In genomic region chr1:209815495-209815894, GRCh38 we compare ENCODE assay signal across 20 cellular contexts. TPM values are rescaled to one million over a fixed set of nuclear protein-coding genes. Genes with fewer than 3 reads are reported as not detected.
A peak's percentile ranks its signal among the peaks of the same experiment; 100 is the strongest.
DNase-seq lines count a peak whose midpoint lies in the region; TF ChIP-seq lines count a peak whose summit lies in the region.
"Had no signal": no experiment of that assay in that cellular context is flagged by ENCODE, and none has a peak within 500 bp of the region (broad histone marks: within the 10 kb centered on the region; RNA-seq: fewer than 3 reads in every experiment).

No MANE protein-coding gene starts in this region.

- H4K20me1 ChIP-seq in KMS-11 (ENCODE audit: insufficient read depth) (no peaks in the 10 kb centered on the region), OCI-LY7 (ENCODE audit: insufficient read depth, low read length) (no peaks in the 10 kb centered on the region)

- no peak overlapping the region for H2AK5ac ChIP-seq in neuronal stem cell (ENCODE audit: low read depth, low read length)

- no peak overlapping the region for H3K14ac ChIP-seq in neuronal stem cell (ENCODE audit: low read length)

- no peak overlapping the region for H2BK15ac ChIP-seq in neuronal stem cell (ENCODE audit: low read length)

- CTCF ChIA-PET in Caco-2 (lab: Charles Lee) (no interaction called here), OCI-LY7 (lab: Charles Lee; ENCODE audit: unreplicated experiment) (interaction anchor here (0.6 kb wide), 1 partner anchor 8 kb away, joined by 5 read pairs; no protein-coding TSS in a partner anchor)

- H3K27me3 Mint-ChIP-seq in Caco-2 (ENCODE audit: insufficient read depth, unreplicated experiment): no peaks in the 10 kb centered on the region

- POLR2A ChIA-PET in Caco-2 (lab: Charles Lee) (no interaction called here), OCI-LY7 (lab: Charles Lee) (interaction anchor here (0.8 kb wide), 1 partner anchor 9 kb away, joined by 5 read pairs; no protein-coding TSS in a partner anchor)

- no peak for DNase-seq in Caco-2
- DNase-seq in breast epithelium (ENCODE audit: low spot score in 2 of 2): no peak
- DNase-seq in brain microvascular endothelial cell: no peak
- no peak for DNase-seq in OCI-LY7 (ENCODE audit: low spot score)
- DNase-seq in neuronal stem cell (ENCODE audit: low spot score): no peak
- DNase-seq: activated CD4-positive, alpha-beta T cell treated with anti-CD3 and anti-CD28 coated beads for 4 hours; activated naive CD8-positive, alpha-beta T cell treated with anti-CD3 and anti-CD28 coated beads, Interleukin-2, amount 10 ng/mL, durations not matched to agents 7 days and 5 days; heart left ventricle; left cardiac atrium; nucleus accumbens; small intestine; testis had no signal

- no peak overlapping the region for H3K4me3 ChIP-seq in Caco-2 (ENCODE audit: low read depth, low read length)
- H3K4me3 ChIP-seq in KMS-11 (IDR thresholded peaks at IDR 0.05; ENCODE audit: insufficient read depth, low read depth, low read length): no peak overlapping the region
- no peak overlapping the region for H3K4me3 ChIP-seq in breast epithelium
- H3K4me3 ChIP-seq in skin epidermis: no peak overlapping the region
- no peak overlapping the region for H3K4me3 ChIP-seq in brain microvascular endothelial cell (ENCODE audit: low read depth, low read length)
- H3K4me3 ChIP-seq in OCI-LY7 (ENCODE audit: low read depth, low read length, poor library complexity, severe bottlenecking): no peak overlapping the region
- no peak overlapping the region for H3K4me3 ChIP-seq in neuronal stem cell (ENCODE audit: low read length in 2 of 2)
- H3K4me3 ChIP-seq: heart left ventricle, testis had no signal

- H3K27ac Mint-ChIP-seq in Caco-2 (ENCODE audit: unreplicated experiment): peak overlapping the region; percentile 82
- H3K27ac Mint-ChIP-seq: CD14-positive monocyte; memory B cell; stimulated activated effector memory CD8-positive, alpha-beta T cell treated with anti-CD3 and anti-CD28 coated beads, Interleukin-12 subunit alpha, Interleukin-12 subunit beta, amount 100 ng/mL, for 72 hours; T-helper 1 cell treated with Interleukin-12 subunit alpha and Interleukin-12 subunit beta and Interleukin-4 antibody, amounts not matched to agents 30 μg/mL and 1 μg/mL, for 36 hours had no signal

- H3K79me2 ChIP-seq in KMS-11 (ENCODE audit: insufficient read depth, low read depth) (no peaks in the 10 kb centered on the region), OCI-LY7 (ENCODE audit: insufficient read depth, low read depth, low read length) (no peaks in the 10 kb centered on the region)

- no peak overlapping the region for H3K4me3 Mint-ChIP-seq in Caco-2 (ENCODE audit: unreplicated experiment)
- H3K4me3 Mint-ChIP-seq: activated naive CD8-positive, alpha-beta T cell treated with anti-CD3 and anti-CD28 coated beads, Interleukin-2, amount 10 ng/mL, durations not matched to agents 7 days and 5 days; memory B cell; stimulated activated effector memory CD8-positive, alpha-beta T cell treated with anti-CD3 and anti-CD28 coated beads, Interleukin-12 subunit alpha, Interleukin-12 subunit beta, amount 100 ng/mL, for 72 hours; T-helper 1 cell treated with Interleukin-12 subunit alpha and Interleukin-12 subunit beta and Interleukin-4 antibody, amounts not matched to agents 30 μg/mL and 1 μg/mL, for 36 hours had no signal

- no peak overlapping the region for H3K9ac ChIP-seq in KMS-11
- no peak overlapping the region for H3K9ac ChIP-seq in neuronal stem cell (ENCODE audit: low read depth, low read length, poor library complexity)

- H3K36me3 ChIP-seq in Caco-2 (ENCODE audit: control insufficient read depth, insufficient read depth, low read length) (no peaks in the 10 kb centered on the region), KMS-11 (ENCODE audit: insufficient read depth) (no peaks in the 10 kb centered on the region), breast epithelium (no peaks in the 10 kb centered on the region), brain microvascular endothelial cell (replicated peaks) (no peaks in the 10 kb centered on the region), OCI-LY7 (ENCODE audit: insufficient read depth, low read length) (no peaks in the 10 kb centered on the region), neuronal stem cell (replicated peaks in 1 of 2; ENCODE audit: control insufficient read depth in 2 of 2, insufficient read depth in 2 of 2, low read length in 2 of 2) (no peaks in the 10 kb centered on the region)
- H3K36me3 ChIP-seq: heart left ventricle had no signal

- no peaks in the 10 kb centered on the region for H3K36me3 Mint-ChIP-seq in Caco-2 (ENCODE audit: insufficient read depth, unreplicated experiment)
- H3K36me3 Mint-ChIP-seq: activated naive CD8-positive, alpha-beta T cell treated with anti-CD3 and anti-CD28 coated beads, Interleukin-2, amount 10 ng/mL, durations not matched to agents 7 days and 5 days; CD14-positive monocyte; memory B cell; stimulated activated effector memory CD8-positive, alpha-beta T cell treated with anti-CD3 and anti-CD28 coated beads, Interleukin-12 subunit alpha, Interleukin-12 subunit beta, amount 100 ng/mL, for 72 hours had no signal

- peaks cover 15% of the 10 kb centered on the region for H3K4me1 Mint-ChIP-seq in Caco-2 (ENCODE audit: low read depth, unreplicated experiment)
- H3K4me1 Mint-ChIP-seq: activated naive CD8-positive, alpha-beta T cell treated with anti-CD3 and anti-CD28 coated beads, Interleukin-2, amount 10 ng/mL, durations not matched to agents 7 days and 5 days; memory B cell; stimulated activated effector memory CD8-positive, alpha-beta T cell treated with anti-CD3 and anti-CD28 coated beads, Interleukin-12 subunit alpha, Interleukin-12 subunit beta, amount 100 ng/mL, for 72 hours had no signal

- intact Hi-C loops in Caco-2 (cut with micrococcal nuclease; ENCODE audit: unreplicated experiment): no loop called here
- intact Hi-C loops in breast epithelium (cut with DNase I; ENCODE audit: low total_unique reads): no loop called here
- intact Hi-C loops in OCI-LY7 (cut with micrococcal nuclease; ENCODE audit: unreplicated experiment): no loop called here

- H2BK120ac ChIP-seq in neuronal stem cell (ENCODE audit: low read depth, low read length): no peak overlapping the region

- WGBS in neuronal stem cell (ENCODE audit: extremely low coverage in 2 of 2, insufficient read length in 2 of 2, insufficient replicate concordance in 1 of 2), 2 donors: no CpG with 5 or more reads among the region's 3 CpGs

- H3K4me1 ChIP-seq in Caco-2 (peaks cover 9% of the 10 kb centered on the region; the same call in 1 of the 2 replicates), KMS-11 (ENCODE audit: low read depth, poor library complexity, severe bottlenecking) (peaks cover 16% of the 10 kb centered on the region), breast epithelium (no peaks in the 10 kb centered on the region), OCI-LY7 (ENCODE audit: insufficient read depth, low read length, poor library complexity, severe bottlenecking) (no peaks in the 10 kb centered on the region), neuronal stem cell (ENCODE audit: control insufficient read depth in 2 of 2, insufficient read depth in 1 of 2, low read depth in 1 of 2, low read length in 2 of 2) (peaks cover 3 to 4% of the 10 kb centered on the region in 2 donors)
- H3K4me1 ChIP-seq: heart left ventricle, testis had no signal

- no peak overlapping the region for H2BK5ac ChIP-seq in neuronal stem cell (ENCODE audit: low read length)

- no peak for TF ChIP-seq POLR2A in breast epithelium (IDR thresholded peaks at IDR 0.05)

- in situ Hi-C loops in brain microvascular endothelial cell (cut with HindIII; ENCODE audit: low pct_ligation_motif_present, low sequenced_read_pairs): no loop called here

- peak overlapping the region; percentile 4; the same call in 1 of the 2 replicates for H3K4me2 ChIP-seq in KMS-11
- no peak overlapping the region for H3K4me2 ChIP-seq in OCI-LY7 (ENCODE audit: low read length)
- H3K4me2 ChIP-seq in neuronal stem cell (ENCODE audit: insufficient read depth, low read length, poor library complexity, severe bottlenecking): no peak overlapping the region

- no peaks in the 10 kb centered on the region for H3K27me3 ChIP-seq in Caco-2 (replicated peaks; ENCODE audit: control insufficient read depth, insufficient read depth, low read length)
- no peaks in the 10 kb centered on the region for H3K27me3 ChIP-seq in KMS-11 (ENCODE audit: insufficient read depth, low read depth)
- no peaks in the 10 kb centered on the region for H3K27me3 ChIP-seq in breast epithelium
- no peaks in the 10 kb centered on the region for H3K27me3 ChIP-seq in brain microvascular endothelial cell (replicated peaks)
- peaks cover 0 to 48% (median 0%) of the 10 kb centered on the region in 3 experiments for H3K27me3 ChIP-seq in neuronal stem cell (ENCODE audit: control insufficient read depth in 3 of 3, insufficient read depth in 3 of 3, low read depth in 1 of 3, low read length in 3 of 3)
- H3K27me3 ChIP-seq: testis had no signal

- H3K18ac ChIP-seq in neuronal stem cell (ENCODE audit: low read length): no peak overlapping the region

- H3K9me3 Mint-ChIP-seq in Caco-2 (ENCODE audit: unreplicated experiment): no peaks in the 10 kb centered on the region
- H3K9me3 Mint-ChIP-seq: activated naive CD8-positive, alpha-beta T cell treated with anti-CD3 and anti-CD28 coated beads, Interleukin-2, amount 10 ng/mL, durations not matched to agents 7 days and 5 days; CD14-positive monocyte; memory B cell; stimulated activated effector memory CD8-positive, alpha-beta T cell treated with anti-CD3 and anti-CD28 coated beads, Interleukin-12 subunit alpha, Interleukin-12 subunit beta, amount 100 ng/mL, for 72 hours; T-helper 1 cell treated with Interleukin-12 subunit alpha and Interleukin-12 subunit beta and Interleukin-4 antibody, amounts not matched to agents 30 μg/mL and 1 μg/mL, for 36 hours had no signal

- no peaks in the 10 kb centered on the region for H3K79me1 ChIP-seq in neuronal stem cell (ENCODE audit: low read depth, low read length)

- H3K4ac ChIP-seq in neuronal stem cell (ENCODE audit: low read length): no peak overlapping the region

- H3K9me2 ChIP-seq in OCI-LY7 (ENCODE audit: insufficient read depth, low read length): no peaks in the 10 kb centered on the region

- H2BK12ac ChIP-seq in neuronal stem cell (ENCODE audit: low read length): no peak overlapping the region

- TF ChIP-seq CTCF in Caco-2 (IDR thresholded peaks at IDR 0.05; ENCODE audit: insufficient read depth in 1 of 2, low read depth in 1 of 2, low read length in 1 of 2, severe bottlenecking in 1 of 2, unreplicated experiment in 1 of 2) (no peak), KMS-11 (conservative IDR thresholded peaks at IDR 0.05; ENCODE audit: low read depth, low read length) (no peak), breast epithelium (IDR thresholded peaks at IDR 0.05) (no peak), brain microvascular endothelial cell (IDR thresholded peaks at IDR 0.05; ENCODE audit: low read depth, low read length, missing control alignments) (no peak), OCI-LY7 (conservative IDR thresholded peaks at IDR 0.05; ENCODE audit: low read length) (no peak)

- H2AFZ ChIP-seq in KMS-11 (ENCODE audit: low read depth): no peak overlapping the region
- H2AFZ ChIP-seq in OCI-LY7 (ENCODE audit: low read length): no peak overlapping the region
- H2AFZ ChIP-seq in neuronal stem cell (ENCODE audit: low read length): no peak overlapping the region

- no peaks in the 10 kb centered on the region for H3K9me3 ChIP-seq in Caco-2
- H3K9me3 ChIP-seq in breast epithelium: no peaks in the 10 kb centered on the region
- H3K9me3 ChIP-seq in OCI-LY7 (ENCODE audit: low read length): no peaks in the 10 kb centered on the region
- no peaks in the 10 kb centered on the region for H3K9me3 ChIP-seq in neuronal stem cell (replicated peaks in 1 of 2; ENCODE audit: control insufficient read depth in 2 of 2, insufficient read depth in 1 of 2, low read depth in 1 of 2, low read length in 2 of 2)
- H3K9me3 ChIP-seq: heart left ventricle, testis had no signal

- no peak overlapping the region for H4K8ac ChIP-seq in neuronal stem cell (ENCODE audit: low read depth, low read length)

- no peak overlapping the region for H3K23ac ChIP-seq in neuronal stem cell (ENCODE audit: low read depth, low read length, poor library complexity)

- H3K27ac ChIP-seq in KMS-11 (no peak overlapping the region), breast epithelium (peak overlapping the region; percentile 81 to 84), skin epidermis (peak overlapping the region in 20 of 21 experiments; percentile 57 to 97 (median 86)), brain microvascular endothelial cell (no peak overlapping the region), OCI-LY7 (ENCODE audit: low read depth, low read length, poor library complexity, severe bottlenecking) (no peak overlapping the region), neuronal stem cell (replicated peaks; ENCODE audit: low read length) (no peak overlapping the region)
- H3K27ac ChIP-seq: heart left ventricle, testis had no signal

- H4K91ac ChIP-seq in neuronal stem cell (ENCODE audit: low read depth, low read length, poor library complexity): no peak overlapping the region

- no TSS peak for BruUV-seq in Caco-2 (replicated peaks; lab: Mats Ljungman, UMichigan)
- no TSS peak for BruUV-seq in OCI-LY7 (replicated peaks; lab: Mats Ljungman, UMichigan)

RNA-seq across cellular contexts. Expression of gene IRF6, which starts 9.6 kb away (rescaled TPM):
- total RNA-seq in Caco-2 (2022) (27.3 and 30.3 TPM in 2 replicates), breast epithelium (10 to 100 TPM in 2 of 3 donors, 1 to 10 TPM in 1; 1.9 to 81.8 (median 42.9) TPM), OCI-LY7 (2022) (not detected in 2 replicates)
- not detected in 2 replicates for total RNA-seq in OCI-LY7 (2014; rRNA removed; shearing (Covaris generic))
- polyA plus RNA-seq in neuronal stem cell (2013, experiment 1 of 2): 0.01 TPM
- 0.03 TPM for polyA plus RNA-seq in neuronal stem cell (2013, experiment 2 of 2)
- total RNA-seq: SK-MEL-5 had no signal

RNA-seq across cellular contexts. Expression of gene UTP25, which starts 12.3 kb away (rescaled TPM):
- total RNA-seq in Caco-2 (2022) (9.5 and 9.8 TPM in 2 replicates), breast epithelium (10 to 100 TPM in 2 of 3 donors, 1 to 10 TPM in 1; 6.4 to 15.5 (median 11.1) TPM), OCI-LY7 (2022) (8.4 and 10.5 TPM in 2 replicates)
- 10.4 and 12.8 TPM in 2 replicates for total RNA-seq in OCI-LY7 (2014; rRNA removed; shearing (Covaris generic))
- polyA plus RNA-seq in neuronal stem cell (2013, experiment 1 of 2): 2.7 TPM
- 2.8 TPM for polyA plus RNA-seq in neuronal stem cell (2013, experiment 2 of 2)

RNA-seq across cellular contexts. Expression of gene C1orf74, which starts 31.1 kb away (rescaled TPM):
- total RNA-seq in Caco-2 (2022): 4.5 TPM in 2 replicates
- 1 to 10 TPM in 2 of 3 donors, under 1 TPM in 1; 0.64 to 3.1 (median 2.0) TPM for total RNA-seq in breast epithelium
- 3.7 and 4.4 TPM in 2 replicates for total RNA-seq in OCI-LY7 (2014; rRNA removed; shearing (Covaris generic))
- total RNA-seq in OCI-LY7 (2022): 4.2 and 5.0 TPM in 2 replicates
- 2.3 TPM for polyA plus RNA-seq in neuronal stem cell (2013, experiment 1 of 2)
- polyA plus RNA-seq in neuronal stem cell (2013, experiment 2 of 2): 2.4 TPM

RNA-seq across cellular contexts. Expression of gene TRAF3IP3, which starts 59.6 kb away (rescaled TPM):
- total RNA-seq in Caco-2 (2022) (not detected in 2 replicates), breast epithelium (1 to 10 TPM; 3.6 to 4.6 (median 4.4) TPM), OCI-LY7 (2022) (46.6 and 53.6 TPM in 2 replicates)
- 22.1 and 24.3 TPM in 2 replicates for total RNA-seq in OCI-LY7 (2014; rRNA removed; shearing (Covaris generic))
- polyA plus RNA-seq in neuronal stem cell (2013, experiment 1 of 2): not detected
- not detected for polyA plus RNA-seq in neuronal stem cell (2013, experiment 2 of 2)
- total RNA-seq: fibroblast of villous mesenchyme had no signal

Comparison
In these comparisons a context has a peak if more than half of its experiments do, and no peak if none do; other contexts are left out.
1. H3K27ac ChIP-seq: peak in breast epithelium (2 of 2) and skin epidermis (20 of 21); none in KMS-11 (single experiment), brain microvascular endothelial cell (single experiment), OCI-LY7 (single experiment) and neuronal stem cell (single experiment).